ENCODE assay signal across 23 cellular contexts in the genomic region with DNA sequence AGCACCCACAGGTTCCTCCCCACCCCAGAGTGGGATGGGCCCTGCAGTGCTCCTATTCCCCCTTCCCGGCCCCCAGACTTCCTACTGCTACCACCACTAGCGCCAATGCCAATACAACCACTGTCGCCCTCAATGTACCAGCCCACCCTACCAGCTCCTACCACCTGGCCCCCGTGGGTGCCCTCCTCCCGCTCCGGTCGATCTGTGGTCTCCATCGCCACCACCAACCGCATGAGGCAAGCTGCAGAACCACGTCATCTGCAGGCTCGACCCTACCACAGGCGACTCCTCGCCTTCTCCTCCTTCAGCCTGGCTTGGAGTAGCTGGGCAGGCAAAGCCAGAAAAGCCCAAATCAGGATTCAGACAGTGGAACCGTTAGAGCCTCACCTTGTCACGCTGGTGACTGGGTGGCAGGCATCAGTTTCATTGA.
DNase-seq lines count a peak whose midpoint lies in the region; ATAC-seq and TF ChIP-seq lines count a peak whose summit lies in the region.
"Had no signal": no experiment of that assay in that cellular context is flagged by ENCODE, and none has a peak within 500 bp of the region (broad histone marks: within the 10 kb centered on the region; RNA-seq: fewer than 3 reads in every experiment).

No MANE protein-coding gene starts in this region.

- no peak for ATAC-seq in GM19023 (IDR thresholded peaks at IDR 0.05; ENCODE audit: unreplicated experiment)
- ATAC-seq: activated naive CD8-positive, alpha-beta T cell treated with anti-CD3 and anti-CD28 coated beads, Interleukin-2, amount 50 U/mL, for 24 hours; naive thymus-derived CD8-positive, alpha-beta T cell had no signal

- H3K27ac ChIP-seq in A673 (ENCODE audit: low read depth, low read length, poor library complexity, severe bottlenecking): no peak overlapping the region
- H3K27ac ChIP-seq in mesenchymal stem cell (ENCODE audit: low read length, poor library complexity, severe bottlenecking): no peak overlapping the region
- H3K27ac ChIP-seq: esophagus muscularis mucosa, HL-60, prostate gland had no signal

- H3K4ac ChIP-seq in mesenchymal stem cell (ENCODE audit: low read depth in 1 of 2, low read length in 2 of 2): no peak overlapping the region

- H3K9ac ChIP-seq in mesenchymal stem cell (ENCODE audit: low read length): no peak overlapping the region

- H3K9me3 ChIP-seq in A673 (ENCODE audit: low read depth, low read length, poor library complexity, severe bottlenecking) (peaks cover 39% of the 10 kb centered on the region), mesenchymal stem cell (ENCODE audit: control insufficient read depth, low read length) (no peaks in the 10 kb centered on the region)
- H3K9me3 ChIP-seq: esophagus muscularis mucosa, prostate gland had no signal

- H2BK120ac ChIP-seq in mesenchymal stem cell (ENCODE audit: low read depth, low read length): no peak overlapping the region

- no peak overlapping the region for H3K18ac ChIP-seq in mesenchymal stem cell (ENCODE audit: low read depth in 1 of 2, low read length in 2 of 2)

- no peaks in the 10 kb centered on the region for H3K4me1 ChIP-seq in A673 (ENCODE audit: insufficient read depth, low read length, poor library complexity, severe bottlenecking)
- peaks cover 2% of the 10 kb centered on the region for H3K4me1 ChIP-seq in mesenchymal stem cell (ENCODE audit: control insufficient read depth, insufficient read depth, low read depth, low read length)
- H3K4me1 ChIP-seq: esophagus muscularis mucosa, prostate gland had no signal

- H3K27ac Mint-ChIP-seq in osteocyte (ENCODE audit: unreplicated experiment): no peak overlapping the region
- H3K27ac Mint-ChIP-seq: activated naive CD8-positive, alpha-beta T cell treated with anti-CD3 and anti-CD28 coated beads, Interleukin-2, amount 50 U/mL, for 24 hours; activated T-helper 1 cell treated with anti-CD3 and anti-CD28 coated beads, Interleukin-12 subunit alpha, Interleukin-12 subunit beta, Interleukin-2, Interleukin-4 antibody, amounts not matched to agents 30 ng/mL and 10 ng/mL and 1 ng/mL, durations not matched to agents 14 hours and 24 hours and 36 hours; CD4-positive, alpha-beta memory T cell; immature natural killer cell; naive thymus-derived CD8-positive, alpha-beta T cell had no signal

- no peak overlapping the region for H3K23ac ChIP-seq in mesenchymal stem cell (ENCODE audit: low read length in 2 of 2)

- no peak overlapping the region for H2BK12ac ChIP-seq in mesenchymal stem cell (ENCODE audit: low read length in 2 of 2)

- H2BK5ac ChIP-seq in mesenchymal stem cell (ENCODE audit: low read depth, low read length, poor library complexity, severe bottlenecking): no peak overlapping the region

- POLR2A ChIA-PET in A673 (lab: Charles Lee; ENCODE audit: low non-redundant PET): no interaction called here

- no peaks in the 10 kb centered on the region for H3K27me3 ChIP-seq in A673 (replicated peaks; ENCODE audit: insufficient read depth, low read depth, low read length, poor library complexity)
- H3K27me3 ChIP-seq in mesenchymal stem cell (ENCODE audit: control insufficient read depth in 1 of 2, insufficient read depth in 1 of 2, low read length in 2 of 2): no peaks in the 10 kb centered on the region

- no peaks in the 10 kb centered on the region for H3K79me1 ChIP-seq in mesenchymal stem cell (replicated peaks; ENCODE audit: low read length, poor library complexity, severe bottlenecking)

- H3K9me3 Mint-ChIP-seq in osteocyte (ENCODE audit: unreplicated experiment): peaks cover 58% of the 10 kb centered on the region
- H3K9me3 Mint-ChIP-seq: activated naive CD8-positive, alpha-beta T cell treated with anti-CD3 and anti-CD28 coated beads, Interleukin-2, amount 50 U/mL, for 24 hours; activated T-helper 1 cell treated with anti-CD3 and anti-CD28 coated beads, Interleukin-12 subunit alpha, Interleukin-12 subunit beta, Interleukin-2, Interleukin-4 antibody, amounts not matched to agents 30 ng/mL and 10 ng/mL and 1 ng/mL, durations not matched to agents 14 hours and 24 hours and 36 hours; immature natural killer cell had no signal

- H3K27me3 Mint-ChIP-seq in osteocyte (ENCODE audit: unreplicated experiment): no peaks in the 10 kb centered on the region

- no peak overlapping the region for H3K4me2 ChIP-seq in mesenchymal stem cell (ENCODE audit: low read length, poor library complexity, severe bottlenecking)

- no peak overlapping the region for H2BK15ac ChIP-seq in mesenchymal stem cell (ENCODE audit: low read depth, poor library complexity, severe bottlenecking)

- H3K4me3 Mint-ChIP-seq in osteocyte (ENCODE audit: unreplicated experiment): no peak overlapping the region
- H3K4me3 Mint-ChIP-seq: activated naive CD8-positive, alpha-beta T cell treated with anti-CD3 and anti-CD28 coated beads, Interleukin-2, amount 50 U/mL, for 24 hours; activated T-helper 1 cell treated with anti-CD3 and anti-CD28 coated beads, Interleukin-12 subunit alpha, Interleukin-12 subunit beta, Interleukin-2, Interleukin-4 antibody, amounts not matched to agents 30 ng/mL and 10 ng/mL and 1 ng/mL, durations not matched to agents 14 hours and 24 hours and 36 hours; CD4-positive, alpha-beta memory T cell; immature natural killer cell; naive thymus-derived CD8-positive, alpha-beta T cell had no signal

- WGBS in mesenchymal stem cell: 76% methylated on average over 15 of the region's 15 CpGs

- CTCF ChIA-PET in A673 (lab: Charles Lee): no interaction called here

- TF ChIP-seq CTCF in A673 (conservative IDR thresholded peaks at IDR 0.05; ENCODE audit: low read depth, low read length) (no peak), LNCaP clone FGC (IDR thresholded peaks at IDR 0.05; ENCODE audit: control insufficient read depth, extremely low read depth, insufficient read depth) (no peak), osteocyte (IDR thresholded peaks at IDR 0.05) (no peak)

- no peaks in the 10 kb centered on the region for H3K4me1 Mint-ChIP-seq in osteocyte (ENCODE audit: unreplicated experiment)
- H3K4me1 Mint-ChIP-seq: activated naive CD8-positive, alpha-beta T cell treated with anti-CD3 and anti-CD28 coated beads, Interleukin-2, amount 50 U/mL, for 24 hours; CD4-positive, alpha-beta memory T cell; immature natural killer cell had no signal

- H2AFZ ChIP-seq in mesenchymal stem cell (ENCODE audit: low read depth, low read length): no peak overlapping the region

- BruUV-seq in A673 (replicated peaks; lab: Mats Ljungman, UMichigan): no TSS peak

- intact Hi-C loops in A673 (cut with micrococcal nuclease; ENCODE audit: unreplicated experiment): no loop called here

- no peak overlapping the region for H2AK5ac ChIP-seq in mesenchymal stem cell (ENCODE audit: low read length, severe bottlenecking)

- peak; percentile 1 for DNase-seq in A673 (ENCODE audit: low spot score)
- DNase-seq in LNCaP clone FGC (ENCODE audit: low read depth): no peak
- peak; percentile 0 for DNase-seq in globus pallidus (ENCODE audit: low spot score)
- DNase-seq in osteocyte (ENCODE audit: extremely low spot score, unreplicated experiment): peak; percentile 92
- DNase-seq in mesenchymal stem cell: no peak
- no peak for DNase-seq in epidermal melanocyte (ENCODE audit: insufficient read length, low spot score)
- DNase-seq in NOMO-1 treated with dmso at 0.1 percent for 144 hours (lab: John Stamatoyannopoulos, UW; ENCODE audit: unreplicated experiment): no peak
- DNase-seq: activated CD8-positive, alpha-beta memory T cell treated with anti-CD3 and anti-CD28 coated beads for 24 hours; activated naive CD8-positive, alpha-beta T cell treated with anti-CD3 and anti-CD28 coated beads, Interleukin-2, amount 50 U/mL, for 24 hours; DMS53; glutamatergic neuron; MV-4-11; NCI-H510A treated with DMSO at 0.1 percent for 48 hours; stimulated activated CD4-positive, alpha-beta T cell treated with anti-CD3 and anti-CD28 coated beads, Interleukin-12 subunit alpha, Interleukin-12 subunit beta, amount 100 ng/mL, for 4 hours; trophoblast cell had no signal

- H4K91ac ChIP-seq in mesenchymal stem cell (ENCODE audit: low read length): no peak overlapping the region

- no peak overlapping the region for H4K8ac ChIP-seq in mesenchymal stem cell (ENCODE audit: low read length)

- H3K36me3 ChIP-seq in A673 (ENCODE audit: insufficient read depth, low read length, poor library complexity, severe bottlenecking): no peaks in the 10 kb centered on the region
- no peaks in the 10 kb centered on the region for H3K36me3 ChIP-seq in mesenchymal stem cell (ENCODE audit: control insufficient read depth in 1 of 2, insufficient read depth in 2 of 2, low read depth in 1 of 2, low read length in 2 of 2)
- H3K36me3 ChIP-seq: esophagus muscularis mucosa, prostate gland had no signal

- H3K4me3 ChIP-seq in A673 (ENCODE audit: low read depth, low read length, poor library complexity, severe bottlenecking) (no peak overlapping the region), LNCaP clone FGC (ENCODE audit: low read depth, low read length) (peak overlapping the region; percentile 47), mesenchymal stem cell (ENCODE audit: insufficient read depth in 1 of 2, low read depth in 1 of 2, low read length in 2 of 2) (peak overlapping the region in 1 of 2 experiments; percentile 34)
- H3K4me3 ChIP-seq: esophagus muscularis mucosa, prostate gland had no signal

- no peaks in the 10 kb centered on the region for H3K36me3 Mint-ChIP-seq in osteocyte (ENCODE audit: unreplicated experiment)
- H3K36me3 Mint-ChIP-seq: CD4-positive, alpha-beta memory T cell; naive thymus-derived CD8-positive, alpha-beta T cell had no signal

- no peak overlapping the region for H3K14ac ChIP-seq in mesenchymal stem cell (ENCODE audit: low read length in 2 of 2)

Comparison
In these comparisons a context has a peak if more than half of its experiments do, and no peak if none do; other contexts are left out.
1. DNase-seq: peak in A673 (single experiment), globus pallidus (single experiment) and osteocyte (single experiment); none in LNCaP clone FGC (single experiment), mesenchymal stem cell (single experiment), epidermal melanocyte (single experiment) and NOMO-1 treated with dmso at 0.1 percent for 144 hours (single experiment).